1 cellular context compared by ENCODE assay signal in the genomic region with DNA sequence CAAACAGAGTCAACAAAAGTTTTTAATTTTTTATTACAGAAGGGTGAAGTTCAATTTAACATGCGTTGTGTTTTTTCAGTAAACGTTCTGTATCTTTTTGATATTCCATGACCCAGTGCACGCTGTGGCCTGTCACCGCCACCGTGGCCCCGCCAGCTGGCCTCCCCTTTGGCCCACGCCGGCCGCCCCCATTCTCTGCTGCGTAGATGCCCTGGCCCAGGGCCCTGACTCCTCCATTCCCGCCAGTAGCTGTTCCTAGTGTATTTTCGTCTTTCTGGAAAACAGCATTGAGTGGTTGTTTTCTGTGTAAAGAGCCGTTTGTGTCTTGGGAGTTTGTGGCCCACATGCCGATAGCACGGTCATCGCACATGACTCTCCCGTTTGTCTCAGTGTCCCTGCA.
TF ChIP-seq lines count a peak whose summit lies in the region.

No MANE protein-coding gene starts in this region.

TF ChIP-seq in GM12891, 5 proteins besides CTCF, POLR2A, EP300 and RAD21 (continued from another document):
- TF ChIP-seq SPI1 (IDR thresholded peaks at IDR 0.05; ENCODE audit: low read depth, low read length) (no peak), POU2F2 (IDR thresholded peaks at IDR 0.05; ENCODE audit: low read depth, low read length) (no peak)
